8 cellular contexts compared by ENCODE assay signal in the genomic region with DNA sequence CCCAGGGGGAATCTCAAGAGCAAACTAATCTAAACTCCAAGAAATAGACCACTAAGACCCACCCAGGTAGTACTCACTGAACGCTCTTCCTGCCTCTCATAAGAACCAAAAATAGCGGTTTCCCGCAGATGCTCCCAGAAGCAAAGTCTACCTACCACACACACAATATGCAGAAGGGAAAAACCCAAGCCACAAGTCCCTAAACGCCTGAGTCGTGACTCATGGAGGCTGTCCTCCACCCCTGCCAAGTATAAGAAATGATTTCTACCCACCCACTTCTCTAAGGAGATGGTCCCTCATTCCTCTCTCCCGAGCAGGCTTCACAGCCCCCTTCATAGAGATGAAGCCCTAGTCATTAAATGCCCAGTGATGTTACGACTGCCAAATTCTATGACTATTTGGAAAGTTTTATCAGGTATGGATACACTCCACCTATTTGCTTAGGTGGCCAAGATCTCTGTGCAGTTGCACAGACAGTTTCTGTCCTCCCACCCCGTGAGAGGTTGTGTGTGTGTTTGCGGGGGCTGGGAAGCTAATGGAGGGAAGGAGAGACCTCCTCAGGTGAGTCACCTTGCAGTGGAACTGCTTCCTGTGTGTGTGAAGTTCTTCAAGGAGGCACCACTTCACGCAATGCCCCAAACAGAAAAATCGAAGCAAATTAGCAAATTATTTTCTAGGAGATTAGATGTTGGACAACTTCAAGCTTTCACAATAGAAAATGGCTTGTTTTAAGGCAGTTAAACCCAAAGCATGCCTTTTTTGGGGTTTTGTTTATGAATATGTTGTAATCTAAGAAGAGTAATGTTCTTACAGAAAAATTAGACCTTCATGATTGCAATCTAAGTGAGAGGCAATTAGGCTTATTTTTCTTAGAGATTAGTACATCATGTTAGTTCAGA.
DNase-seq lines count a peak whose midpoint lies in the region; ATAC-seq and TF ChIP-seq lines count a peak whose summit lies in the region.

No MANE protein-coding gene starts in this region.

- H3K4me1 ChIP-seq in Panc1 (ENCODE audit: control insufficient read depth, insufficient read depth, low read length) = peaks cover 49% of the 10 kb centered on the region

- DNase-seq in GM13976 (ENCODE audit: low spot score) = peak; percentile 39
- DNase-seq in Panc1 (ENCODE audit: low read depth, low spot score) = no peak
- DNase-seq in left ventricle myocardium superior = no peak
- DNase-seq in stimulated activated CD4-positive, alpha-beta T cell treated with anti-CD3 and anti-CD28 coated beads, Interleukin-12 subunit alpha, Interleukin-12 subunit beta, amount 100 ng/mL, for 24 hours (ENCODE audit: low read depth in 2 of 2) = peak; percentile 49 to 57
- no peak for DNase-seq in SIG-M5 treated with dmso at 0.1 percent for 504 hours (lab: John Stamatoyannopoulos, UW; ENCODE audit: unreplicated experiment)

- peak overlapping the region; percentile 2 to 26; a peak in 3 of 4 replicates for H3K4me3 ChIP-seq in Panc1 (ENCODE audit: low read depth in 2 of 2, low read length in 2 of 2)

- intact Hi-C loops in Panc1 (cut with micrococcal nuclease; ENCODE audit: unreplicated experiment) = no loop called here
- intact Hi-C loops in left ventricle myocardium superior (cut with micrococcal nuclease) = no loop called here

- TF ChIP-seq CTCF in GM13976 (IDR thresholded peaks at IDR 0.05; ENCODE audit: borderline replicate concordance, control extremely low read depth, extremely low read depth, insufficient read depth, missing control alignments) (no peak), Panc1 (IDR thresholded peaks at IDR 0.05) (no peak)

- peak overlapping the region; percentile 79 for H3K27ac Mint-ChIP-seq in activated naive CD4-positive, alpha-beta T cell treated with anti-CD3 and anti-CD28 coated beads, Interleukin-2, amount 50 U/mL, for 24 hours

- no peaks in the 10 kb centered on the region for H3K36me3 ChIP-seq in Panc1 (ENCODE audit: control insufficient read depth, insufficient read depth, low read length)

- H3K27me3 ChIP-seq in Panc1 (ENCODE audit: control insufficient read depth, insufficient read depth, low read length) = no peaks in the 10 kb centered on the region

- no peaks in the 10 kb centered on the region for H3K9me3 Mint-ChIP-seq in activated naive CD4-positive, alpha-beta T cell treated with anti-CD3 and anti-CD28 coated beads, Interleukin-2, amount 50 U/mL, for 24 hours

- peaks cover 37% of the 10 kb centered on the region for H3K4me1 Mint-ChIP-seq in activated naive CD4-positive, alpha-beta T cell treated with anti-CD3 and anti-CD28 coated beads, Interleukin-2, amount 50 U/mL, for 24 hours

- no peaks in the 10 kb centered on the region for H3K27me3 Mint-ChIP-seq in activated naive CD4-positive, alpha-beta T cell treated with anti-CD3 and anti-CD28 coated beads, Interleukin-2, amount 50 U/mL, for 24 hours

- H3K27ac ChIP-seq in Panc1 (ENCODE audit: low read length) = peak overlapping the region; percentile 93

- peak overlapping the region; percentile 56 for H3K4me3 Mint-ChIP-seq in activated naive CD4-positive, alpha-beta T cell treated with anti-CD3 and anti-CD28 coated beads, Interleukin-2, amount 50 U/mL, for 24 hours

- CTCF ChIA-PET in Panc1 (lab: Charles Lee) = no interaction called here

- POLR2A ChIA-PET in Panc1 (lab: Charles Lee) = interaction anchor here (0.5 to 2.2 kb wide), 8 partner anchors 20 to 174 kb away, joined by 3 to 17 read pairs (median 4); no protein-coding TSS in a partner anchor

- ATAC-seq in Panc1 = peak; percentile 80
- peak; percentile 24 for ATAC-seq in left ventricle myocardium superior
- no peak for ATAC-seq in GM21390 (IDR thresholded peaks at IDR 0.05; ENCODE audit: unreplicated experiment)
- ATAC-seq in GM18517 (IDR thresholded peaks at IDR 0.05; ENCODE audit: unreplicated experiment) = no peak

- BruUV-seq in Panc1 (replicated peaks; lab: Mats Ljungman, UMichigan) = no TSS peak

- no peaks in the 10 kb centered on the region for H3K9me3 ChIP-seq in Panc1 (ENCODE audit: control insufficient read depth, insufficient read depth, low read depth, low read length)

- in situ Hi-C loops in GM13976 (cut with MboI; ENCODE audit: low sequenced_read_pairs, unreplicated experiment) = no loop called here
- in situ Hi-C loops in Panc1 (cut with HindIII; ENCODE audit: low pct_unique_long_range_greater_than_20kb, low sequenced_read_pairs) = no loop called here

- no peaks in the 10 kb centered on the region for H3K36me3 Mint-ChIP-seq in activated naive CD4-positive, alpha-beta T cell treated with anti-CD3 and anti-CD28 coated beads, Interleukin-2, amount 50 U/mL, for 24 hours

Comparison
In these comparisons a context has a peak if more than half of its experiments do, and no peak if none do; other contexts are left out.
1. DNase-seq: peak in GM13976 (single experiment) and stimulated activated CD4-positive, alpha-beta T cell treated with anti-CD3 and anti-CD28 coated beads, Interleukin-12 subunit alpha, Interleukin-12 subunit beta, amount 100 ng/mL, for 24 hours (2 of 2); none in Panc1 (single experiment), left ventricle myocardium superior (single experiment) and SIG-M5 treated with dmso at 0.1 percent for 504 hours (single experiment).
2. ATAC-seq: peak in Panc1 (single experiment) and left ventricle myocardium superior (single experiment); none in GM21390 (single experiment) and GM18517 (single experiment).